Comparison of ENCODE assay signal across 19 cellular contexts in the genomic region with DNA sequence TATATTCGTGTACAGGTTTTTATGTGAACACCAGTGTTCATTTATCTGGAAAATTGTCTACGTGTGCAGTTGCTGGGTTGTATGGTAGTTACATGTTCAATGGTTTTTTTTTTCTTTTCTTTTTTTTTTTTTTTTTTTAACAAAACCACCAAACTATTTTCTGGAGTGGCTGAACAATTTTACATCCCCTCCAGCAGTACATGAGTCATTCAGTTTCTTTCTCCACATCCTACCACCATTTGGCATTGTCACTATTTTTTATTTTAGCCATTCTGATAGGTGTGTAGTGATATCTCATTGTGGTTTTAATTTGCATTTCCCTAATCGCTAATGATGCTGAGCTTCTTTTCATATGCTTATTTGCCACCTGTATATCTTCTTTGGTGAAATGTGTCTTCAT.
"Had no signal": no experiment of that assay in that cellular context is flagged by ENCODE, and none has a peak within 500 bp of the region (broad histone marks: within the 10 kb centered on the region; RNA-seq: fewer than 3 reads in every experiment).

No MANE protein-coding gene starts in this region.

- DNase-seq: activated CD4-positive, alpha-beta T cell treated with anti-CD3 and anti-CD28 coated beads, Interleukin-2, amount 50 U/mL, for 48 hours; activated CD4-positive, CD25-positive, alpha-beta regulatory T cell treated with anti-CD3 and anti-CD28 coated beads, Interleukin-2, amount 50 U/mL, for 72 hours; activated CD8-positive, alpha-beta memory T cell treated with anti-CD3 and anti-CD28 coated beads, Interleukin-2, amount 10 ng/mL, durations not matched to agents 7 days and 5 days; activated effector memory CD4-positive, alpha-beta T cell treated with Interleukin-2 at 50 U/mL for 16 hours; activated T-cell treated with anti-CD3 and anti-CD28 coated beads, Interleukin-2, amount 50 U/mL, for 24 hours; amniotic stem cell; dorsolateral prefrontal cortex; gastrocnemius medialis; left lung; natural killer cell; psoas muscle; stimulated activated CD4-positive, alpha-beta T cell treated with anti-CD3 and anti-CD28 coated beads, Interleukin-4, amount 100 ng/mL, for 24 hours; stimulated activated naive CD8-positive, alpha-beta T cell treated with anti-CD3 and anti-CD28 coated beads, Interleukin-15, amount 100 ng/mL, for 72 hours had no signal

- H3K9me3 ChIP-seq: esophagus muscularis mucosa, gastrocnemius medialis, left lung, psoas muscle had no signal

- H3K27me3 ChIP-seq: gastrocnemius medialis, left lung had no signal

- H3K27me3 Mint-ChIP-seq: activated CD8-positive, alpha-beta memory T cell treated with anti-CD3 and anti-CD28 coated beads, Interleukin-2, amount 10 ng/mL, durations not matched to agents 7 days and 5 days; activated T-cell treated with anti-CD3 and anti-CD28 coated beads, Interleukin-2, amount 50 U/mL, for 24 hours; memory B cell; stimulated activated naive CD8-positive, alpha-beta T cell treated with anti-CD3 and anti-CD28 coated beads, Interleukin-15, amount 100 ng/mL, for 72 hours had no signal

- H3K27ac Mint-ChIP-seq: activated CD8-positive, alpha-beta memory T cell treated with anti-CD3 and anti-CD28 coated beads, Interleukin-2, amount 10 ng/mL, durations not matched to agents 7 days and 5 days; activated naive CD4-positive, alpha-beta T cell treated with anti-CD3 and anti-CD28 coated beads, Interleukin-2, amount 50 U/mL, for 72 hours; activated T-cell treated with anti-CD3 and anti-CD28 coated beads, Interleukin-2, amount 50 U/mL, for 24 hours; memory B cell; natural killer cell; stimulated activated naive CD8-positive, alpha-beta T cell treated with anti-CD3 and anti-CD28 coated beads, Interleukin-15, amount 100 ng/mL, for 72 hours had no signal

- H3K9me3 Mint-ChIP-seq: memory B cell had no signal

- FAIRE-seq: endometrium, keratinocyte, urothelium cell line had no signal

- H3K36me3 Mint-ChIP-seq: activated CD8-positive, alpha-beta memory T cell treated with anti-CD3 and anti-CD28 coated beads, Interleukin-2, amount 10 ng/mL, durations not matched to agents 7 days and 5 days; memory B cell; natural killer cell had no signal

- H3K36me3 ChIP-seq: esophagus muscularis mucosa, gastrocnemius medialis, left lung had no signal

- H3K4me3 ChIP-seq: dorsolateral prefrontal cortex, esophagus muscularis mucosa, gastrocnemius medialis, left lung, psoas muscle had no signal

- H3K4me3 Mint-ChIP-seq: activated CD8-positive, alpha-beta memory T cell treated with anti-CD3 and anti-CD28 coated beads, Interleukin-2, amount 10 ng/mL, durations not matched to agents 7 days and 5 days; activated T-cell treated with anti-CD3 and anti-CD28 coated beads, Interleukin-2, amount 50 U/mL, for 24 hours; memory B cell; natural killer cell; stimulated activated naive CD8-positive, alpha-beta T cell treated with anti-CD3 and anti-CD28 coated beads, Interleukin-15, amount 100 ng/mL, for 72 hours had no signal

- ATAC-seq: activated CD8-positive, alpha-beta memory T cell treated with anti-CD3 and anti-CD28 coated beads, Interleukin-2, amount 10 ng/mL, durations not matched to agents 7 days and 5 days; activated naive CD4-positive, alpha-beta T cell treated with anti-CD3 and anti-CD28 coated beads, Interleukin-2, amount 50 U/mL, for 72 hours; gastrocnemius medialis; left lung; natural killer cell; psoas muscle; stimulated activated naive CD8-positive, alpha-beta T cell treated with anti-CD3 and anti-CD28 coated beads, Interleukin-15, amount 100 ng/mL, for 72 hours had no signal

- H3K27ac ChIP-seq: dorsolateral prefrontal cortex, esophagus muscularis mucosa, gastrocnemius medialis, left lung, psoas muscle had no signal

- H3K4me1 ChIP-seq: esophagus muscularis mucosa, gastrocnemius medialis, psoas muscle had no signal
